ENCODE assay signal across 17 cellular contexts in genomic region chr2:37621199-37621598, GRCh38. TPM values are rescaled to one million over a fixed set of nuclear protein-coding genes. Genes with fewer than 3 reads are reported as not detected.
A peak's percentile ranks its signal among the peaks of the same experiment; 100 is the strongest.
DNase-seq lines count a peak whose midpoint lies in the region; ATAC-seq, FAIRE-seq and TF ChIP-seq lines count a peak whose summit lies in the region.
"Had no signal": no experiment of that assay in that cellular context is flagged by ENCODE, and none has a peak within 500 bp of the region (broad histone marks: within the 10 kb centered on the region; RNA-seq: fewer than 3 reads in every experiment).

No MANE protein-coding gene starts in this region.

- TF ChIP-seq POLR2A in GM12892 (IDR thresholded peaks at IDR 0.05; ENCODE audit: low read depth, low read length) = no peak

- H3K27me3 Mint-ChIP-seq in activated B cell treated with CpG ODN at 0.5 μM for 24 hours (no peaks in the 10 kb centered on the region), immature natural killer cell (ENCODE audit: low read depth in 3 of 3) (peaks cover 0 to 2% (median 2%) of the 10 kb centered on the region in 3 donors)
- H3K27me3 Mint-ChIP-seq in activated CD4-positive, alpha-beta T cell treated with anti-CD3 and anti-CD28 coated beads for 36 hours = no peaks in the 10 kb centered on the region
- H3K27me3 Mint-ChIP-seq: CD8-positive, alpha-beta memory T cell had no signal

- intact Hi-C loops in activated B cell treated with CpG ODN at 0.5 μM for 24 hours (cut with micrococcal nuclease) = loop anchor here (5.0 kb wide), 1 partner anchor 34 kb away; no protein-coding TSS in a partner anchor
- intact Hi-C loops in activated CD4-positive, alpha-beta T cell treated with anti-CD3 and anti-CD28 coated beads for 36 hours (cut with DNase I, micrococcal nuclease) = loop anchor here in 1 of 2 experiments (5.0 kb wide), 1 partner anchor 251 kb away; no protein-coding TSS in a partner anchor

- peaks cover 7% of the 10 kb centered on the region for H3K9me3 Mint-ChIP-seq in activated B cell treated with CpG ODN at 0.5 μM for 24 hours
- no peaks in the 10 kb centered on the region for H3K9me3 Mint-ChIP-seq in immature natural killer cell
- H3K9me3 Mint-ChIP-seq in activated CD4-positive, alpha-beta T cell treated with anti-CD3 and anti-CD28 coated beads for 36 hours (ENCODE audit: low read depth) = peaks cover 6% of the 10 kb centered on the region
- H3K9me3 Mint-ChIP-seq: CD8-positive, alpha-beta memory T cell; H9 had no signal

- no peaks in the 10 kb centered on the region for H3K36me3 Mint-ChIP-seq in activated B cell treated with CpG ODN at 0.5 μM for 24 hours (ENCODE audit: low read depth)
- peaks cover 4 to 9% (median 6%) of the 10 kb centered on the region in 3 donors for H3K36me3 Mint-ChIP-seq in immature natural killer cell
- peaks cover 3% of the 10 kb centered on the region for H3K36me3 Mint-ChIP-seq in activated CD4-positive, alpha-beta T cell treated with anti-CD3 and anti-CD28 coated beads for 36 hours (ENCODE audit: low read depth)

- FAIRE-seq in GM12892 (lab: Jason Lieb, UNC) = peak; percentile 5
- FAIRE-seq: A549, G401.6, H1 had no signal

- no peak overlapping the region for H3K4me3 ChIP-seq in BE2C (ENCODE audit: low read depth, low read length)
- H3K4me3 ChIP-seq: A549; BLaER1 treated with 17β-estradiol and CSF1 and Interleukin-3, amounts not matched to agents 10 nM and 100 nM had no signal

- H3K4me3 Mint-ChIP-seq in activated B cell treated with CpG ODN at 0.5 μM for 24 hours (no peak overlapping the region), immature natural killer cell (no peak overlapping the region)
- no peak overlapping the region for H3K4me3 Mint-ChIP-seq in activated CD4-positive, alpha-beta T cell treated with anti-CD3 and anti-CD28 coated beads for 36 hours
- H3K4me3 Mint-ChIP-seq: CD8-positive, alpha-beta memory T cell; H9 had no signal

- POLR2A ChIA-PET in activated B cell treated with CpG ODN at 0.5 μM for 24 hours (lab: Charles Lee) = interaction anchor here (0.6 to 5.7 kb wide), 5 partner anchors 21 to 230 kb away, joined by 3 to 36 read pairs (median 4); no protein-coding TSS in a partner anchor
- POLR2A ChIA-PET in activated CD4-positive, alpha-beta T cell treated with anti-CD3 and anti-CD28 coated beads for 36 hours (lab: Charles Lee) = no interaction called here

- peaks cover 7% of the 10 kb centered on the region; the same call in 1 of the 2 replicates for H3K4me1 ChIP-seq in BE2C

- TF ChIP-seq CTCF in activated B cell treated with CpG ODN at 0.5 μM for 24 hours (IDR thresholded peaks at IDR 0.05) (no peak), BE2C (IDR thresholded peaks at IDR 0.05; ENCODE audit: low read depth, low read length) (no peak)

- CTCF ChIA-PET in activated B cell treated with CpG ODN at 0.5 μM for 24 hours (lab: Charles Lee) = interaction anchor here (0.6 to 1.5 kb wide), 3 partner anchors 12 to 118 kb away, joined by 3 read pairs; no protein-coding TSS in a partner anchor
- CTCF ChIA-PET in activated CD4-positive, alpha-beta T cell treated with anti-CD3 and anti-CD28 coated beads for 36 hours (lab: Charles Lee) = interaction anchor here (0.7 to 2.9 kb wide), 10 partner anchors 13 to 239 kb away, joined by 3 to 9 read pairs (median 4); no protein-coding TSS in a partner anchor

- H3K27ac Mint-ChIP-seq in activated B cell treated with CpG ODN at 0.5 μM for 24 hours (peak overlapping the region; percentile 12), immature natural killer cell (peak overlapping the region in 4 of 6 donors; percentile 36 to 57 (median 44))
- H3K27ac Mint-ChIP-seq in activated CD4-positive, alpha-beta T cell treated with anti-CD3 and anti-CD28 coated beads for 36 hours = no peak overlapping the region
- H3K27ac Mint-ChIP-seq: H9 had no signal

- peaks cover 81% of the 10 kb centered on the region for H3K4me1 Mint-ChIP-seq in activated B cell treated with CpG ODN at 0.5 μM for 24 hours
- H3K4me1 Mint-ChIP-seq in immature natural killer cell = peaks cover 77 to 98% of the 10 kb centered on the region in 2 donors
- H3K4me1 Mint-ChIP-seq in activated CD4-positive, alpha-beta T cell treated with anti-CD3 and anti-CD28 coated beads for 36 hours = peaks cover 73% of the 10 kb centered on the region
- H3K4me1 Mint-ChIP-seq: H9 had no signal

- no peaks in the 10 kb centered on the region for H3K9me3 ChIP-seq in BE2C
- H3K9me3 ChIP-seq: A549 had no signal

- DNase-seq in NCI-H82 (lab: John Stamatoyannopoulos, UW) (peak; percentile 60), NCI-H82 treated with DMSO at 0.1 percent for 48 hours (lab: John Stamatoyannopoulos, UW; ENCODE audit: unreplicated experiment) (no peak), GM12892 (ENCODE audit: insufficient read length) (no peak), activated B cell treated with CpG ODN at 0.5 μM for 24 hours (no peak), immature natural killer cell (no peak), BE2C (no peak), DMS53 (lab: John Stamatoyannopoulos, UW) (no peak)
- no peak for DNase-seq in activated CD4-positive, alpha-beta T cell treated with anti-CD3 and anti-CD28 coated beads for 36 hours
- DNase-seq: AML-193; CD8-positive, alpha-beta memory T cell; COR-L47; DMS 273 treated with DMSO at 0.1 percent for 48 hours; H9 had no signal

- H3K27me3 ChIP-seq in BE2C = no peaks in the 10 kb centered on the region
- H3K27me3 ChIP-seq: BLaER1 treated with 17β-estradiol and CSF1 and Interleukin-3, amounts not matched to agents 10 nM and 100 nM had no signal

- no peaks in the 10 kb centered on the region for H3K36me3 ChIP-seq in BE2C
- H3K36me3 ChIP-seq: BLaER1 treated with 17β-estradiol and CSF1 and Interleukin-3, amounts not matched to agents 10 nM and 100 nM had no signal

- ATAC-seq in activated B cell treated with CpG ODN at 0.5 μM for 24 hours (ENCODE audit: low read depth) = no peak
- ATAC-seq in activated CD4-positive, alpha-beta T cell treated with anti-CD3 and anti-CD28 coated beads for 36 hours = no peak
- ATAC-seq: A549 had no signal

RNA-seq across cellular contexts. Expression of gene CDC42EP3, which starts 50.2 kb away (rescaled TPM):
- 56.5 TPM for polyA plus RNA-seq in GM12892 (2012; ENCODE audit: missing spikeins)
- total RNA-seq in activated B cell treated with CpG ODN at 0.5 μM for 24 hours = 33.2 and 33.3 TPM in 2 replicates
- 100 to 1,000 TPM in 1 of 3 donors, 10 to 100 TPM in 2; 80.7 to 170 (median 81.3) TPM for polyA plus RNA-seq in immature natural killer cell
- 131 TPM for polyA plus RNA-seq in BE2C (2012; ENCODE audit: insufficient read depth, insufficient read length, low read depth)
- 10 to 100 TPM; 16.4 to 25.2 TPM for total RNA-seq in activated CD4-positive, alpha-beta T cell treated with anti-CD3 and anti-CD28 coated beads for 36 hours
